Comparison of ENCODE assay signal across 1 cellular context in the genomic region with DNA sequence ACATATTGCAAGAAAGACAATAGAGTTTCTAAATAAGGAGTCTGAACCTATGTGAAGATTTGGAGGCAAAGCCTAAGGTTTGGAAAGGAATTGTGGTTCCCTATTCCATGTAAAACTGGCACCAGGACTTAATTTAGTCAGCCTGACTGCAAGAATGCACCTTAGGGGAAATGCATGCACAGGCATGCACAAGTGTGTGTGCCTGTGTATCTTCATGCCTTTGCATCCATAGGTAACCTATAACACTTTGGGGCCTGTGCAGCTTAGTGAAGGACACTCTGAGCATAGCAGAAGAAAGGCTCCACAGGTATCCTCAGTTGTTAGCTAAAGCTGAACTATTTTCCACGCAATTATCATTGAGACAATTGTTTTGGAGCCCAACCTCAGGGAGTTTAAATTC.
TF ChIP-seq lines count a peak whose summit lies in the region.

No MANE protein-coding gene starts in this region.

TF ChIP-seq in GM23338, 12 proteins besides CTCF, POLR2A, EP300 and RAD21 (continued from another document):
- TF ChIP-seq, protein P1, sequence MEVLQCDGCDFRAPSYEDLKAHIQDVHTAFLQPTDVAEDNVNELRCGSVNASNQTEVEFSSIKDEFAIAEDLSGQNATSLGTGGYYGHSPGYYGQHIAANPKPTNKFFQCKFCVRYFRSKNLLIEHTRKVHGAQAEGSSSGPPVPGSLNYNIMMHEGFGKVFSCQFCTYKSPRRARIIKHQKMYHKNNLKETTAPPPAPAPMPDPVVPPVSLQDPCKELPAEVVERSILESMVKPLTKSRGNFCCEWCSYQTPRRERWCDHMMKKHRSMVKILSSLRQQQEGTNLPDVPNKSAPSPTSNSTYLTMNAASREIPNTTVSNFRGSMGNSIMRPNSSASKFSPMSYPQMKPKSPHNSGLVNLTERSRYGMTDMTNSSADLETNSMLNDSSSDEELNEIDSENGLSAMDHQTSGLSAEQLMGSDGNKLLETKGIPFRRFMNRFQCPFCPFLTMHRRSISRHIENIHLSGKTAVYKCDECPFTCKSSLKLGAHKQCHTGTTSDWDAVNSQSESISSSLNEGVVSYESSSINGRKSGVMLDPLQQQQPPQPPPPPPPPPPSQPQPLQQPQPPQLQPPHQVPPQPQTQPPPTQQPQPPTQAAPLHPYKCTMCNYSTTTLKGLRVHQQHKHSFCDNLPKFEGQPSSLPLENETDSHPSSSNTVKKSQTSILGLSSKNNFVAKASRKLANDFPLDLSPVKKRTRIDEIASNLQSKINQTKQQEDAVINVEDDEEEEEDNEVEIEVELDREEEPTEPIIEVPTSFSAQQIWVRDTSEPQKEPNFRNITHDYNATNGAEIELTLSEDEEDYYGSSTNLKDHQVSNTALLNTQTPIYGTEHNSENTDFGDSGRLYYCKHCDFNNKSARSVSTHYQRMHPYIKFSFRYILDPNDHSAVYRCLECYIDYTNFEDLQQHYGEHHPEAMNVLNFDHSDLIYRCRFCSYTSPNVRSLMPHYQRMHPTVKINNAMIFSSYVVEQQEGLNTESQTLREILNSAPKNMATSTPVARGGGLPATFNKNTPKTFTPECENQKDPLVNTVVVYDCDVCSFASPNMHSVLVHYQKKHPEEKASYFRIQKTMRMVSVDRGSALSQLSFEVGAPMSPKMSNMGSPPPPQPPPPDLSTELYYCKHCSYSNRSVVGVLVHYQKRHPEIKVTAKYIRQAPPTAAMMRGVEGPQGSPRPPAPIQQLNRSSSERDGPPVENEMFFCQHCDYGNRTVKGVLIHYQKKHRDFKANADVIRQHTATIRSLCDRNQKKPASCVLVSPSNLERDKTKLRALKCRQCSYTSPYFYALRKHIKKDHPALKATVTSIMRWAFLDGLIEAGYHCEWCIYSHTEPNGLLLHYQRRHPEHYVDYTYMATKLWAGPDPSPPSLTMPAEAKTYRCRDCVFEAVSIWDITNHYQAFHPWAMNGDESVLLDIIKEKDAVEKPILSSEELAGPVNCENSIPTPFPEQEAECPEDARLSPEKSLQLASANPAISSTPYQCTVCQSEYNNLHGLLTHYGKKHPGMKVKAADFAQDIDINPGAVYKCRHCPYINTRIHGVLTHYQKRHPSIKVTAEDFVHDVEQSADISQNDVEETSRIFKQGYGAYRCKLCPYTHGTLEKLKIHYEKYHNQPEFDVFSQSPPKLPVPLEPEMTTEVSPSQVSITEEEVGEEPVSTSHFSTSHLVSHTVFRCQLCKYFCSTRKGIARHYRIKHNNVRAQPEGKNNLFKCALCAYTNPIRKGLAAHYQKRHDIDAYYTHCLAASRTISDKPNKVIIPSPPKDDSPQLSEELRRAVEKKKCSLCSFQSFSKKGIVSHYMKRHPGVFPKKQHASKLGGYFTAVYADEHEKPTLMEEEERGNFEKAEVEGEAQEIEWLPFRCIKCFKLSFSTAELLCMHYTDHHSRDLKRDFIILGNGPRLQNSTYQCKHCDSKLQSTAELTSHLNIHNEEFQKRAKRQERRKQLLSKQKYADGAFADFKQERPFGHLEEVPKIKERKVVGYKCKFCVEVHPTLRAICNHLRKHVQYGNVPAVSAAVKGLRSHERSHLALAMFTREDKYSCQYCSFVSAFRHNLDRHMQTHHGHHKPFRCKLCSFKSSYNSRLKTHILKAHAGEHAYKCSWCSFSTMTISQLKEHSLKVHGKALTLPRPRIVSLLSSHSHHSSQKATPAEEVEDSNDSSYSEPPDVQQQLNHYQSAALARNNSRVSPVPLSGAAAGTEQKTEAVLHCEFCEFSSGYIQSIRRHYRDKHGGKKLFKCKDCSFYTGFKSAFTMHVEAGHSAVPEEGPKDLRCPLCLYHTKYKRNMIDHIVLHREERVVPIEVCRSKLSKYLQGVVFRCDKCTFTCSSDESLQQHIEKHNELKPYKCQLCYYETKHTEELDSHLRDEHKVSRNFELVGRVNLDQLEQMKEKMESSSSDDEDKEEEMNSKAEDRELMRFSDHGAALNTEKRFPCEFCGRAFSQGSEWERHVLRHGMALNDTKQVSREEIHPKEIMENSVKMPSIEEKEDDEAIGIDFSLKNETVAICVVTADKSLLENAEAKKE (CRISPR knock-in tag; IDR thresholded peaks at IDR 0.05): no peak
- TF ChIP-seq POLR2AphosphoS5 (IDR thresholded peaks at IDR 0.05; ENCODE audit: low read depth): no peak
- TF ChIP-seq ZNF331 (CRISPR knock-in tag; IDR thresholded peaks at IDR 0.05; ENCODE audit: low read depth): no peak
- TF ChIP-seq, protein P2, sequence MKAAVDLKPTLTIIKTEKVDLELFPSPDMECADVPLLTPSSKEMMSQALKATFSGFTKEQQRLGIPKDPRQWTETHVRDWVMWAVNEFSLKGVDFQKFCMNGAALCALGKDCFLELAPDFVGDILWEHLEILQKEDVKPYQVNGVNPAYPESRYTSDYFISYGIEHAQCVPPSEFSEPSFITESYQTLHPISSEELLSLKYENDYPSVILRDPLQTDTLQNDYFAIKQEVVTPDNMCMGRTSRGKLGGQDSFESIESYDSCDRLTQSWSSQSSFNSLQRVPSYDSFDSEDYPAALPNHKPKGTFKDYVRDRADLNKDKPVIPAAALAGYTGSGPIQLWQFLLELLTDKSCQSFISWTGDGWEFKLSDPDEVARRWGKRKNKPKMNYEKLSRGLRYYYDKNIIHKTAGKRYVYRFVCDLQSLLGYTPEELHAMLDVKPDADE (IDR thresholded peaks at IDR 0.05): no peak
- TF ChIP-seq EZH2phosphoT487 (IDR thresholded peaks at IDR 0.05; ENCODE audit: unreplicated experiment): no peak
- TF ChIP-seq ZNF114 (CRISPR knock-in tag; IDR thresholded peaks at IDR 0.05): no peak
- TF ChIP-seq CREB1 (CRISPR knock-in tag; IDR thresholded peaks at IDR 0.05; ENCODE audit: low read depth): no peak
- TF ChIP-seq NANOG (IDR thresholded peaks at IDR 0.05; ENCODE audit: borderline replicate concordance): no peak
- no peak for TF ChIP-seq STAT1 (IDR thresholded peaks at IDR 0.05; ENCODE audit: unreplicated experiment)
